In genomic region chr11:19679952-19680823, GRCh38 we compare ENCODE assay signal across 8 cellular contexts. TPM values are rescaled to one million over a fixed set of nuclear protein-coding genes. Genes with fewer than 3 reads are reported as not detected.
DNase-seq lines count a peak whose midpoint lies in the region; TF ChIP-seq lines count a peak whose summit lies in the region.

No MANE protein-coding gene starts in this region.

- H3K4me3 Mint-ChIP-seq in CD14-positive monocyte = no peak overlapping the region

- TF ChIP-seq CTCF in RWPE1 (conservative IDR thresholded peaks at IDR 0.05; ENCODE audit: low read depth) (no peak), CD14-positive monocyte (IDR thresholded peaks at IDR 0.05) (no peak)

- H3K27me3 Mint-ChIP-seq in CD14-positive monocyte (ENCODE audit: low read depth in 3 of 3) = peaks cover 0 to 5% (median 4%) of the 10 kb centered on the region in 3 donors

- H3K27ac Mint-ChIP-seq in CD14-positive monocyte = no peak overlapping the region

- peak; percentile 94 for DNase-seq in AG20443 (ENCODE audit: low spot score)
- DNase-seq in RWPE1 (ENCODE audit: low spot score) = peak; percentile 88
- DNase-seq in fibroblast of the conjunctiva (ENCODE audit: low read depth) = peak; percentile 96
- DNase-seq in occipital lobe (lab: John Stamatoyannopoulos, UW) = peak; percentile 67
- DNase-seq in NCI-H2081 (lab: John Stamatoyannopoulos, UW) = no peak
- no peak for DNase-seq in CD14-positive monocyte (ENCODE audit: low spot score)
- DNase-seq in activated T-cell treated with anti-CD3 and anti-CD28 coated beads, Interleukin-2, amount 50 U/mL, for 48 hours = no peak
- no peak for DNase-seq in DMS153 (lab: John Stamatoyannopoulos, UW)

- intact Hi-C loops in CD14-positive monocyte (cut with micrococcal nuclease) = no loop called here

- H3K27ac ChIP-seq in RWPE1 = peak overlapping the region; percentile 84

- POLR2A ChIA-PET in RWPE1 (lab: Yijun Ruan, JAX; ENCODE audit: low non-redundant PET) = no interaction called here

- CTCF ChIA-PET in RWPE1 (lab: Yijun Ruan, JAX) = interaction anchor here (0.6 to 1.0 kb wide), 5 partner anchors 32 to 562 kb away, joined by 3 to 6 read pairs (median 3); partner anchors contain the start of gene NAV2

- H3K36me3 Mint-ChIP-seq in CD14-positive monocyte = no peaks in the 10 kb centered on the region

- peaks cover 9% of the 10 kb centered on the region for H3K4me1 Mint-ChIP-seq in CD14-positive monocyte

- peaks cover 0 to 4% (median 0%) of the 10 kb centered on the region in 7 donors for H3K9me3 Mint-ChIP-seq in CD14-positive monocyte

RNA-seq across cellular contexts. Expression of gene NAV2, which starts 32.4 kb away (rescaled TPM):
- total RNA-seq in occipital lobe = 17.6 TPM
- polyA plus RNA-seq in CD14-positive monocyte = not detected

Comparison
In these comparisons a context has a peak if more than half of its experiments do, and no peak if none do; other contexts are left out.
1. DNase-seq: peak in AG20443 (single experiment), RWPE1 (single experiment), fibroblast of the conjunctiva (single experiment) and occipital lobe (single experiment); none in NCI-H2081 (0 of 2), CD14-positive monocyte (single experiment), activated T-cell treated with anti-CD3 and anti-CD28 coated beads, Interleukin-2, amount 50 U/mL, for 48 hours (0 of 2) and DMS153 (single experiment).